ENCODE assay signal across 1 cellular context in the genomic region with DNA sequence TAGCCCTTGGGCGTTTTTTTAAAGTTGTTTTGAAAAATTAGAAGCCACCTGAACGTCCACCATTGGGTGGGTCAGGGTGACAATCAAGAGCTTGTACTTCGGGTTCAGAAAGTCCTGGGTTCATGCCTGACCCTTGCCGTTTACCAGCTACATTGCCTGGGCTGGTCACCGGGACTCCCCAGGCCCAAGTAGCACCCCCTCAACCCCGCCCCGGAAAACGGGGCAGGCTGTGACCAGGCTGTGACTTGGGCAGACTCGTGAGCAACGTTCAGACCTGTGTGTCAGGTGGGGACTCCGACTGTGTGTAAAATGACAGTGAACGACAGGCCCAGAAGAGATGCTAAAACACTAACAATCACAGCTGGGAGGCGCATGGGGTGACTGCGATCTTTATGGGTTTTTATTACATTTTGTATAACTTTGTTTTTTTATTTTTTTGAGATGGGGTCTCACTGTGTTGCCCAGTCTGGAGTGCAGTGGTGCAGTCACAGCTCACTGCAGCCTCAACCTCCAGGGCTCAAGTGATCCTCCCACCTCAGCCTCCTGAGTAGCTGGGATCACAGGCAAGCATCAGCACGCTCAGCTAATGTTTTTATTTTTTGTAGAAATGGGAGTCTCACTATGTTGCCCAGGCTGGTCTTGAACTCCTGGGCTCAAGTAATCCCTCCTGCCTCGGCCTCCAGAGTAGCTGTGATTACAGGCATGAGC.
TF ChIP-seq lines count a peak whose summit lies in the region.

No MANE protein-coding gene starts in this region.

TF ChIP-seq in HepG2, 621 proteins besides CTCF, POLR2A, EP300 and RAD21:
- peak; percentile 93 for TF ChIP-seq ZNF121 (CRISPR knock-in tag; IDR thresholded peaks at IDR 0.05)
- TF ChIP-seq ZFP82 (CRISPR knock-in tag; IDR thresholded peaks at IDR 0.05; ENCODE audit: borderline replicate concordance) = no peak
